10 cellular contexts compared by ENCODE assay signal in genomic region chr7:91266931-91267557, GRCh38. TPM values are rescaled to one million over a fixed set of nuclear protein-coding genes. Genes with fewer than 3 reads are reported as not detected.
DNase-seq lines count a peak whose midpoint lies in the region; ATAC-seq and TF ChIP-seq lines count a peak whose summit lies in the region.
"Had no signal": no experiment of that assay in that cellular context is flagged by ENCODE, and none has a peak within 500 bp of the region (broad histone marks: within the 10 kb centered on the region; RNA-seq: fewer than 3 reads in every experiment).

No MANE protein-coding gene starts in this region.

- H3K27me3 Mint-ChIP-seq in CD14-positive monocyte (ENCODE audit: low read depth in 3 of 3) (peaks cover 9 to 12% (median 10%) of the 10 kb centered on the region in 3 donors), WTC11 (ENCODE audit: low read depth) (peaks cover 70% of the 10 kb centered on the region), progenitor cell of endocrine pancreas (peaks cover 26% of the 10 kb centered on the region)

- ATAC-seq in WTC11 = no peak
- no peak for ATAC-seq in HG02973 (IDR thresholded peaks at IDR 0.05; ENCODE audit: unreplicated experiment)

- H3K36me3 Mint-ChIP-seq in CD14-positive monocyte = peaks cover 18 to 20% of the 10 kb centered on the region in 2 donors
- no peaks in the 10 kb centered on the region; the same call in 1 of the 2 replicates for H3K36me3 Mint-ChIP-seq in WTC11
- H3K36me3 Mint-ChIP-seq in progenitor cell of endocrine pancreas (ENCODE audit: insufficient read depth) = peaks cover 8% of the 10 kb centered on the region

- intact Hi-C loops in CD14-positive monocyte (cut with micrococcal nuclease) = loop anchor here in 1 of 2 donors (10.0 kb wide), 1 partner anchor 58 kb away; no protein-coding TSS in a partner anchor

- no peaks in the 10 kb centered on the region for H3K36me3 ChIP-seq in right atrium auricular region

- DNase-seq in CD14-positive monocyte (ENCODE audit: low spot score) = no peak
- peak; percentile 19 for DNase-seq in WTC11 (ENCODE audit: low spot score)
- no peak for DNase-seq in right atrium auricular region (ENCODE audit: low spot score)
- DNase-seq in progenitor cell of endocrine pancreas (ENCODE audit: low spot score, unreplicated experiment) = no peak
- no peak for DNase-seq in NCI-H226
- no peak for DNase-seq in activated CD4-positive, alpha-beta T cell treated with anti-CD3 and anti-CD28 coated beads for 1 hour
- no peak for DNase-seq in NCI-H1436 treated with DMSO at 0.1 percent for 48 hours (lab: John Stamatoyannopoulos, UW)
- DNase-seq: GF-D8, occipital lobe had no signal

- peak overlapping the region; percentile 96 to 98 for H3K4me3 Mint-ChIP-seq in CD14-positive monocyte
- H3K4me3 Mint-ChIP-seq in WTC11 = peak overlapping the region; percentile 84
- peak overlapping the region; percentile 89 for H3K4me3 Mint-ChIP-seq in progenitor cell of endocrine pancreas (ENCODE audit: low read depth)

- no peaks in the 10 kb centered on the region for H3K27me3 ChIP-seq in right atrium auricular region

- H3K4me3 ChIP-seq in right atrium auricular region = peak overlapping the region; percentile 86 to 87

- H3K9me3 Mint-ChIP-seq in CD14-positive monocyte (peaks cover 0 to 11% (median 0%) of the 10 kb centered on the region in 7 donors), WTC11 (no peaks in the 10 kb centered on the region), progenitor cell of endocrine pancreas (ENCODE audit: low read depth) (no peaks in the 10 kb centered on the region)

- H3K4me1 ChIP-seq in right atrium auricular region = peaks cover 0 to 25% of the 10 kb centered on the region in 2 donors

- H3K4me1 Mint-ChIP-seq in CD14-positive monocyte = peaks cover 43% of the 10 kb centered on the region
- peaks cover 31% of the 10 kb centered on the region for H3K4me1 Mint-ChIP-seq in WTC11
- H3K4me1 Mint-ChIP-seq in progenitor cell of endocrine pancreas (ENCODE audit: low read depth) = peaks cover 18% of the 10 kb centered on the region

- peak overlapping the region; percentile 96 to 97 for H3K27ac ChIP-seq in right atrium auricular region

- H3K27ac Mint-ChIP-seq in CD14-positive monocyte = no peak overlapping the region
- no peak overlapping the region for H3K27ac Mint-ChIP-seq in WTC11
- H3K27ac Mint-ChIP-seq in progenitor cell of endocrine pancreas = peak overlapping the region; percentile 89

- no peaks in the 10 kb centered on the region for H3K9me3 ChIP-seq in right atrium auricular region

- TF ChIP-seq CTCF in CD14-positive monocyte (IDR thresholded peaks at IDR 0.05) (no peak), WTC11 (IDR thresholded peaks at IDR 0.05) (no peak), right atrium auricular region (IDR thresholded peaks at IDR 0.05) (no peak), progenitor cell of endocrine pancreas (IDR thresholded peaks at IDR 0.05; ENCODE audit: unreplicated experiment) (no peak)

- POLR2A ChIA-PET in WTC11 (lab: Charles Lee) = no interaction called here

- CTCF ChIA-PET in WTC11 (lab: Charles Lee) = no interaction called here

TF ChIP-seq in WTC11, 78 proteins besides CTCF, POLR2A, EP300 and RAD21 (continues in another document):
- TF ChIP-seq ZNF219 (CRISPR knock-in tag; IDR thresholded peaks at IDR 0.05; ENCODE audit: borderline replicate concordance) (no peak), FOXK1 (CRISPR knock-in tag; IDR thresholded peaks at IDR 0.05) (no peak), E2F4 (CRISPR knock-in tag; IDR thresholded peaks at IDR 0.05; ENCODE audit: borderline replicate concordance, low read depth) (no peak), ZNF138 (CRISPR knock-in tag; conservative IDR thresholded peaks at IDR 0.05) (no peak), KAT7 (CRISPR knock-in tag; IDR thresholded peaks at IDR 0.05; ENCODE audit: borderline replicate concordance) (no peak), AFF4 (CRISPR knock-in tag; IDR thresholded peaks at IDR 0.05; ENCODE audit: borderline replicate concordance) (no peak), SMAD3 (CRISPR knock-in tag; IDR thresholded peaks at IDR 0.05; ENCODE audit: borderline replicate concordance) (no peak)
- TF ChIP-seq, protein P1, sequence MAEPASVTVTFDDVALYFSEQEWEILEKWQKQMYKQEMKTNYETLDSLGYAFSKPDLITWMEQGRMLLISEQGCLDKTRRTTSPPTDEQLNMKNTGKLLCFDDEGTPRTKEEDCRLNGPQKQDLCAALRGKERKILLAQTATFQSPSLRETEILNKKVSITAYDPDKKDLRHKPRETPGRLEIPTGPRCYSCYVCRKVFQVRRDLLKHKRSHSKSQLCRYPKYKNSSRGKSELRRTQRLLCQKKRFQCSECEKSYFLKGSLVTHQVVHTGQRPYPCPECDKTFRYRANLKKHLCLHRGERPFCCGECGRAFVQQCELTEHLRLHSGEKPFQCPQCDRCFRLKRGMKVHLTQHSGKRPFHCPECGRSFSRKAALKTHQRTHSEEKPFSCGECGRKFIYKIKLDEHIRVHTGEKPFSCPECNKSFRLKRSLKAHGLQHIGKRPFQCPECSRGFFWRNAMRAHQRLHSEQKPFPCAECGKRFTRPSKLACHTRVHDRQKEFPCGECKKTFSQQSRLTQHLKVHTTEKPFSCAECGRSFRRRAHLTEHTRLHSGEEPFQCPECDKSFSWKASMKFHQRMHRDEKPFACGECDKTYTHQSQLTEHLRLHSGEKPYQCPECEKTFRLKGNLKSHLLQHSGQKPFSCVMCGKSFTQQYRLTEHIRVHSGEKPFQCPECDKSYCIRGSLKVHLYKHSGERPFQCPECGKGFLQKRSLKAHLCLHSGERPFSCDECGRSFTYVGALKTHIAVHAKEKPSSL (CRISPR knock-in tag; conservative IDR thresholded peaks at IDR 0.05) = no peak

RNA-seq across cellular contexts. Expression of gene FZD1, which starts 2.8 kb away (rescaled TPM):
- 10 to 100 TPM in 1 of 2 donors, 1 to 10 TPM in 1; 7.9 to 10.1 TPM for polyA plus RNA-seq in CD14-positive monocyte
- total RNA-seq in WTC11 (2021) (2.0 TPM in 3 replicates), right atrium auricular region (10 to 100 TPM; 16.9 to 27.0 TPM), progenitor cell of endocrine pancreas (11.8 and 12.0 TPM in 2 replicates)
